ENCODE assay signal across 9 cellular contexts in genomic region chr3:152381881-152382295, GRCh38.
A peak's percentile ranks its signal among the peaks of the same experiment; 100 is the strongest.
DNase-seq lines count a peak whose midpoint lies in the region; ATAC-seq, FAIRE-seq and TF ChIP-seq lines count a peak whose summit lies in the region.
"Had no signal": no experiment of that assay in that cellular context is flagged by ENCODE, and none has a peak within 500 bp of the region (broad histone marks: within the 10 kb centered on the region; RNA-seq: fewer than 3 reads in every experiment).

No MANE protein-coding gene starts in this region.

- H3K9me2 ChIP-seq in DOHH2 (replicated peaks; ENCODE audit: control insufficient read depth, low read length) = no peaks in the 10 kb centered on the region

- H4K20me1 ChIP-seq in DOHH2 (ENCODE audit: control insufficient read depth, insufficient read depth, low read depth, low read length) (no peaks in the 10 kb centered on the region), osteoblast (ENCODE audit: insufficient read depth, low read length) (peaks cover 28% of the 10 kb centered on the region)

- peaks cover 99% of the 10 kb centered on the region for H3K79me2 ChIP-seq in DOHH2 (ENCODE audit: control insufficient read depth, low read length)
- peaks cover 97% of the 10 kb centered on the region for H3K79me2 ChIP-seq in osteoblast (ENCODE audit: insufficient read depth, low read length)

- no peak for FAIRE-seq in bronchial epithelial cell (lab: Jason Lieb, UNC)

- H3K4me2 ChIP-seq in DOHH2 (ENCODE audit: low read length) = peak overlapping the region; percentile 47
- peak overlapping the region; percentile 81 for H3K4me2 ChIP-seq in osteoblast (ENCODE audit: insufficient read depth, low read length)

- peak overlapping the region; percentile 31; the same call in 1 of the 2 replicates for H3K4me3 ChIP-seq in DOHH2 (ENCODE audit: low read length)
- peak overlapping the region; percentile 17 for H3K4me3 ChIP-seq in bronchial epithelial cell (ENCODE audit: low read depth, low read length)
- peak overlapping the region; percentile 46 for H3K4me3 ChIP-seq in osteoblast (ENCODE audit: insufficient read depth, low read length)

- peaks cover 66% of the 10 kb centered on the region for H3K36me3 ChIP-seq in DOHH2 (ENCODE audit: control insufficient read depth, low read length)
- H3K36me3 ChIP-seq in bronchial epithelial cell (ENCODE audit: control insufficient read depth, insufficient read depth, low read length) = no peaks in the 10 kb centered on the region
- peaks cover 12% of the 10 kb centered on the region for H3K36me3 ChIP-seq in osteoblast (ENCODE audit: insufficient read depth, low read length)

- H3K27me3 ChIP-seq in DOHH2 (ENCODE audit: control insufficient read depth, low read length) (no peaks in the 10 kb centered on the region), bronchial epithelial cell (ENCODE audit: control insufficient read depth, insufficient read depth, low read length) (no peaks in the 10 kb centered on the region), osteoblast (ENCODE audit: insufficient read depth, low read length) (no peaks in the 10 kb centered on the region)

- H3K27ac ChIP-seq in DOHH2 (ENCODE audit: low read depth, low read length) = 0 out of 2 replicates have a peak overlapping the region, but pooled peaks have one; percentile 6
- peak overlapping the region; percentile 68 for H3K27ac ChIP-seq in osteoblast (ENCODE audit: low read depth, low read length)

- H3F3A ChIP-seq in DOHH2 (ENCODE audit: control insufficient read depth, insufficient read depth) = peaks cover 11% of the 10 kb centered on the region

- no peaks in the 10 kb centered on the region for H3K9me3 ChIP-seq in DOHH2 (ENCODE audit: control insufficient read depth, insufficient read depth, low read length)
- H3K9me3 ChIP-seq in osteoblast (ENCODE audit: low read depth, low read length) = no peaks in the 10 kb centered on the region

- DNase-seq in bronchial epithelial cell (ENCODE audit: low read depth) (no peak), osteoblast (ENCODE audit: insufficient read length, low spot score, missing footprints) (no peak), SIG-M5 treated with dmso at 0.1 percent for 504 hours (lab: John Stamatoyannopoulos, UW; ENCODE audit: unreplicated experiment) (no peak), HUDEP-2 (lab: John Stamatoyannopoulos, UW; ENCODE audit: unreplicated experiment in 76 of 76) (no peak), midbrain (lab: John Stamatoyannopoulos, UW) (no peak), NOMO-1 (lab: John Stamatoyannopoulos, UW; ENCODE audit: unreplicated experiment in 2 of 2) (no peak)
- DNase-seq: activated CD4-positive, alpha-beta T cell treated with anti-CD3 and anti-CD28 coated beads for 1 hour had no signal

- H3K4me1 ChIP-seq in DOHH2 (ENCODE audit: control insufficient read depth, low read length) (peaks cover 91% of the 10 kb centered on the region), osteoblast (ENCODE audit: insufficient read depth, low read length) (peaks cover 73% of the 10 kb centered on the region)

- no peak overlapping the region for H2AFZ ChIP-seq in osteoblast (ENCODE audit: low read length)

- ATAC-seq in HG02623 (IDR thresholded peaks at IDR 0.05; ENCODE audit: unreplicated experiment) = peak; percentile 34

- TF ChIP-seq CTCF in DOHH2 (IDR thresholded peaks at IDR 0.05; ENCODE audit: low read depth, low read length, poor library complexity, severe bottlenecking) = no peak
- TF ChIP-seq CTCF in bronchial epithelial cell (IDR thresholded peaks at IDR 0.05; ENCODE audit: insufficient read depth, low read length, severe bottlenecking) = no peak
- no peak for TF ChIP-seq CTCF in osteoblast (IDR thresholded peaks at IDR 0.05; ENCODE audit: extremely low read depth, low read depth, low read length)
